1 cellular context compared by ENCODE assay signal in the genomic region with DNA sequence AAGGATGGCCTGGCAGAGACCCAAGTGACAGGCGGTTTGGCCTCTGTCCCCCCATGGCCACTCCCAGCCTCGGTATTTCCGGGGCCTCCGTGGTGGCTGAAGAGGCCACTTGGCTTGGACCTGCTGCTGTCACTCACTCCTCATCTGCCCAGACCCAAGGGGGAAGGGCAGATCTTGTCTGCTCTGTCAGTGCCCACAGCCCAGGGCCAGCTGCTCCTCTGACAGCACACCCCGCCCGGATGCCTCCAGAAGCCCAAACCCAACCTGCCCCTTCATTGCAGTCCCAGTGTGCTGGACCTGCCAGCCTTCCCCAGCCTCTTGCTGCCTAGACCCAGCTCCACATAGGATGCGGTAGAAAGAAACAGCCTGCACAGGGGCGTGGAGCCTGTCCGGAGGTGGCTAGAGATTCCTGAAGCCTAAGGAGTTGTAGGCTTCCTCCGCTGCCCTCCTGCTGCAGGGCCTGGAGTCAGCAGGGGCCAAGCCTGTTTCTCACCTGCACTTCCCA.
TF ChIP-seq lines count a peak whose summit lies in the region.

No MANE protein-coding gene starts in this region.

TF ChIP-seq in K562, 482 proteins besides CTCF, POLR2A, EP300 and RAD21 (continued from another document):
- TF ChIP-seq, protein P1, sequence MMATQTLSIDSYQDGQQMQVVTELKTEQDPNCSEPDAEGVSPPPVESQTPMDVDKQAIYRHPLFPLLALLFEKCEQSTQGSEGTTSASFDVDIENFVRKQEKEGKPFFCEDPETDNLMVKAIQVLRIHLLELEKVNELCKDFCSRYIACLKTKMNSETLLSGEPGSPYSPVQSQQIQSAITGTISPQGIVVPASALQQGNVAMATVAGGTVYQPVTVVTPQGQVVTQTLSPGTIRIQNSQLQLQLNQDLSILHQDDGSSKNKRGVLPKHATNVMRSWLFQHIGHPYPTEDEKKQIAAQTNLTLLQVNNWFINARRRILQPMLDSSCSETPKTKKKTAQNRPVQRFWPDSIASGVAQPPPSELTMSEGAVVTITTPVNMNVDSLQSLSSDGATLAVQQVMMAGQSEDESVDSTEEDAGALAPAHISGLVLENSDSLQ (IDR thresholded peaks at IDR 0.05), result peak; percentile 79
- TF ChIP-seq SMAD1 (IDR thresholded peaks at IDR 0.05; ENCODE audit: low read depth, low read length, partially characterized antibody) (no peak), RFX7 (CRISPR knock-in tag; IDR thresholded peaks at IDR 0.05) (no peak), NFIC (IDR thresholded peaks at IDR 0.05) (peak; percentile 32; the same call in 1 of the 2 replicates), ZNF124 (CRISPR knock-in tag; IDR thresholded peaks at IDR 0.05) (no peak), ILK (tag; IDR thresholded peaks at IDR 0.05; ENCODE audit: borderline replicate concordance, low read depth) (no peak)
- TF ChIP-seq, protein P2, sequence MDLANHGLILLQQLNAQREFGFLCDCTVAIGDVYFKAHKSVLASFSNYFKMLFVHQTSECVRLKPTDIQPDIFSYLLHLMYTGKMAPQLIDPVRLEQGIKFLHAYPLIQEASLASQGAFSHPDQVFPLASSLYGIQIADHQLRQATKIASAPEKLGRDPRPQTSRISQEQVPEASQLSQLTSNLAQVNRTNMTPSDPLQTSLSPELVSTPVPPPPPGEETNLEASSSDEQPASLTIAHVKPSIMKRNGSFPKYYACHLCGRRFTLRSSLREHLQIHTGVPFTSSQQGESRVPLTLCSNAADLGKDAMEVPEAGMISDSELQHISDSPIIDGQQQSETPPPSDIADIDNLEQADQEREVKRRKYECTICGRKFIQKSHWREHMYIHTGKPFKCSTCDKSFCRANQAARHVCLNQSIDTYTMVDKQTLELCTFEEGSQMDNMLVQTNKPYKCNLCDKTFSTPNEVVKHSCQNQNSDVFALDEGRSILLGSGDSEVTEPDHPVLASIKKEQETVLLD (IDR thresholded peaks at IDR 0.05), result no peak
- TF ChIP-seq, protein P3, sequence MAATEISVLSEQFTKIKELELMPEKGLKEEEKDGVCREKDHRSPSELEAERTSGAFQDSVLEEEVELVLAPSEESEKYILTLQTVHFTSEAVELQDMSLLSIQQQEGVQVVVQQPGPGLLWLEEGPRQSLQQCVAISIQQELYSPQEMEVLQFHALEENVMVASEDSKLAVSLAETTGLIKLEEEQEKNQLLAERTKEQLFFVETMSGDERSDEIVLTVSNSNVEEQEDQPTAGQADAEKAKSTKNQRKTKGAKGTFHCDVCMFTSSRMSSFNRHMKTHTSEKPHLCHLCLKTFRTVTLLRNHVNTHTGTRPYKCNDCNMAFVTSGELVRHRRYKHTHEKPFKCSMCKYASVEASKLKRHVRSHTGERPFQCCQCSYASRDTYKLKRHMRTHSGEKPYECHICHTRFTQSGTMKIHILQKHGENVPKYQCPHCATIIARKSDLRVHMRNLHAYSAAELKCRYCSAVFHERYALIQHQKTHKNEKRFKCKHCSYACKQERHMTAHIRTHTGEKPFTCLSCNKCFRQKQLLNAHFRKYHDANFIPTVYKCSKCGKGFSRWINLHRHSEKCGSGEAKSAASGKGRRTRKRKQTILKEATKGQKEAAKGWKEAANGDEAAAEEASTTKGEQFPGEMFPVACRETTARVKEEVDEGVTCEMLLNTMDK (IDR thresholded peaks at IDR 0.05; ENCODE audit: borderline replicate concordance, insufficient read depth, low read depth, low read length, poor library complexity, severe bottlenecking), result no peak
- TF ChIP-seq, protein P4, sequence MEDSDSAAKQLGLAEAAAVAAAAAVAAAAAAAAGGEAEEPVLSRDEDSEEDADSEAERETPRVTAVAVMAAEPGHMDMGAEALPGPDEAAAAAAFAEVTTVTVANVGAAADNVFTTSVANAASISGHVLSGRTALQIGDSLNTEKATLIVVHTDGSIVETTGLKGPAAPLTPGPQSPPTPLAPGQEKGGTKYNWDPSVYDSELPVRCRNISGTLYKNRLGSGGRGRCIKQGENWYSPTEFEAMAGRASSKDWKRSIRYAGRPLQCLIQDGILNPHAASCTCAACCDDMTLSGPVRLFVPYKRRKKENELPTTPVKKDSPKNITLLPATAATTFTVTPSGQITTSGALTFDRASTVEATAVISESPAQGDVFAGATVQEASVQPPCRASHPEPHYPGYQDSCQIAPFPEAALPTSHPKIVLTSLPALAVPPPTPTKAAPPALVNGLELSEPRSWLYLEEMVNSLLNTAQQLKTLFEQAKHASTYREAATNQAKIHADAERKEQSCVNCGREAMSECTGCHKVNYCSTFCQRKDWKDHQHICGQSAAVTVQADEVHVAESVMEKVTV (CRISPR knock-in tag; IDR thresholded peaks at IDR 0.05), result no peak
- TF ChIP-seq, protein P5, sequence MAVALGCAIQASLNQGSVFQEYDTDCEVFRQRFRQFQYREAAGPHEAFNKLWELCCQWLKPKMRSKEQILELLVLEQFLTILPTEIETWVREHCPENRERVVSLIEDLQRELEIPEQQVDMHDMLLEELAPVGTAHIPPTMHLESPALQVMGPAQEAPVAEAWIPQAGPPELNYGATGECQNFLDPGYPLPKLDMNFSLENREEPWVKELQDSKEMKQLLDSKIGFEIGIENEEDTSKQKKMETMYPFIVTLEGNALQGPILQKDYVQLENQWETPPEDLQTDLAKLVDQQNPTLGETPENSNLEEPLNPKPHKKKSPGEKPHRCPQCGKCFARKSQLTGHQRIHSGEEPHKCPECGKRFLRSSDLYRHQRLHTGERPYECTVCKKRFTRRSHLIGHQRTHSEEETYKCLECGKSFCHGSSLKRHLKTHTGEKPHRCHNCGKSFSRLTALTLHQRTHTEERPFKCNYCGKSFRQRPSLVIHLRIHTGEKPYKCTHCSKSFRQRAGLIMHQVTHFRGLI (CRISPR knock-in tag; IDR thresholded peaks at IDR 0.05), result no peak
